9 cellular contexts compared by ENCODE assay signal in the genomic region with DNA sequence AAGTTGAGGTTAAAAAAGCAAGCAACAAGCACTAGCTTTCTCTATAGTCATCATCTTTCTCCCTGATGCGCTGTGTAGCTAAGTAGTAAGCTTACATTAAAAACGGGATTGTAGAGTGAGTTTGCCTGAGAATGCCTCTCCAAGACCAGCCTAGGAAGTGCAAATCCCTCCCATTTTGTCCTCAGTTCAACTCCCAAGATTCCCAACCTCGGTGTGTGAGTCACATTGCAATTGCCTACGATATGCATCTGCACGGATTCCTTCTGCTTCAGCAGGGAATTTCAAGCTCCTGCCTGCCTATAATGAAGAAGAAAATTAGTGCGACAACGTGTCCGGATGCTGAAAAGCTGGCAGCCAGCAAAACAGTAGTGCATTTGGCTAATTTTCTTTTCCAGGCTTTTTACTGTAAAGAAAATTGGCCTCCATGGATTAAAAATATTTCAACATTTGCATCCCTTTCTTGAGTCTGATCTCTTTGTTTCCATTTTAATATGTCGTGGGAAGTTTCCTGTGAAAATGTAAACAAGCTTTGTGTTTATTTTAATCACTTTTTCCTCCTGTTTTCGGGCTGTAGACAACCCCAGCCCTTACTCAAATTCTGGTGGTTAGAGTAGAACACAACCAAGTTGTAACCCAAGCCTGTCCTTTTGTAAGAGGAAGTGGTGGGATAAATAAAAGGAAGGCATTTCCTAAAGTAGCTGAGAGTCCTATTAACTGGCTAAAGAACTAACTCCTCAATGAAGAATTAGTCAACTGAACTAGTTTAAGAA. TPM values are rescaled to one million over a fixed set of nuclear protein-coding genes. Genes with fewer than 3 reads are reported as not detected.
A peak's percentile ranks its signal among the peaks of the same experiment; 100 is the strongest.
DNase-seq lines count a peak whose midpoint lies in the region; ATAC-seq, FAIRE-seq and TF ChIP-seq lines count a peak whose summit lies in the region.
"Had no signal": no experiment of that assay in that cellular context is flagged by ENCODE, and none has a peak within 500 bp of the region (broad histone marks: within the 10 kb centered on the region; RNA-seq: fewer than 3 reads in every experiment).

No MANE protein-coding gene starts in this region.

- DNase-seq in SIG-M5 treated with dmso at 0.1 percent for 504 hours (lab: John Stamatoyannopoulos, UW; ENCODE audit: unreplicated experiment) (peak; percentile 51), SIG-M5 (lab: John Stamatoyannopoulos, UW) (no peak), anterior cingulate cortex (lab: John Stamatoyannopoulos, UW) (peak in 36 of 58 donors; percentile 0 to 51 (median 4)), inferior parietal cortex (ENCODE audit: extremely low spot score) (peak; percentile 49), urothelium cell line (ENCODE audit: low spot score) (peak; percentile 57), spleen (no peak)

- H3K27ac ChIP-seq in spleen, result peak overlapping the region in 1 of 8 donors; percentile 9
- H3K27ac ChIP-seq: C4-2B had no signal

- intact Hi-C loops in spleen (cut with DNase I; ENCODE audit: low total_unique reads), result no loop called here

- no peak for FAIRE-seq in urothelium cell line (lab: Jason Lieb, UNC)

- H3K9me3 ChIP-seq in spleen, result peaks cover 0 to 16% (median 8%) of the 10 kb centered on the region in 8 donors

- TF ChIP-seq POLR2A in spleen (IDR thresholded peaks at IDR 0.05), result no peak

- no peaks in the 10 kb centered on the region for H3K36me3 ChIP-seq in spleen

- no peak overlapping the region for H3K4me3 ChIP-seq in spleen

- WGBS in spleen, 5 donors, result 46 to 58% (median 50%) methylated on average over 10 of the region's 10 CpGs

- no peak for TF ChIP-seq CTCF in spleen (IDR thresholded peaks at IDR 0.05 in 8 of 11, conservative IDR thresholded peaks at IDR 0.05 in 3 of 11)

- H3K27me3 ChIP-seq in spleen (replicated peaks in 1 of 7), result no peaks in the 10 kb centered on the region

- ATAC-seq in HG02852 (IDR thresholded peaks at IDR 0.05; ENCODE audit: unreplicated experiment) (no peak), GM21360 (IDR thresholded peaks at IDR 0.05; ENCODE audit: unreplicated experiment) (no peak)

- H3K4me1 ChIP-seq in spleen, result peaks cover 0 to 13% (median 0%) of the 10 kb centered on the region in 6 donors

RNA-seq across cellular contexts. Expression of a gene that starts 58.4 kb away (rescaled TPM):
- total RNA-seq in spleen, result 10 to 100 TPM; 40.4 to 70.4 (median 52.9) TPM
- polyA plus RNA-seq in spleen, result 1 to 10 TPM; 2.5 to 4.0 (median 4.0) TPM

Comparison
In these comparisons a context has a peak if more than half of its experiments do, and no peak if none do; other contexts are left out.
1. DNase-seq: peak in SIG-M5 treated with dmso at 0.1 percent for 504 hours (single experiment), anterior cingulate cortex (36 of 58), inferior parietal cortex (single experiment) and urothelium cell line (single experiment); none in SIG-M5 (single experiment) and spleen (single experiment).